Comparison of ENCODE assay signal across 18 cellular contexts in genomic region chr10:103975169-103975568, GRCh38. TPM values are rescaled to one million over a fixed set of nuclear protein-coding genes. Genes with fewer than 3 reads are reported as not detected.
DNase-seq lines count a peak whose midpoint lies in the region; ATAC-seq and TF ChIP-seq lines count a peak whose summit lies in the region.
"Had no signal": no experiment of that assay in that cellular context is flagged by ENCODE, and none has a peak within 500 bp of the region (broad histone marks: within the 10 kb centered on the region; RNA-seq: fewer than 3 reads in every experiment).

No MANE protein-coding gene starts in this region.

- CTCF ChIA-PET in T-cell (lab: Charles Lee) = no interaction called here

- H3K36me3 Mint-ChIP-seq in stimulated activated naive CD8-positive, alpha-beta T cell treated with anti-CD3 and anti-CD28 coated beads, Interleukin-15, Interleukin-2, amounts not matched to agents 100 ng/mL and 50 ng/mL, for 24 hours (ENCODE audit: low read depth) = peaks cover 17% of the 10 kb centered on the region
- H3K36me3 Mint-ChIP-seq in T-cell (peaks cover 14% of the 10 kb centered on the region), type B pancreatic cell (peaks cover 22% of the 10 kb centered on the region)

- DNase-seq in stimulated activated naive CD8-positive, alpha-beta T cell treated with anti-CD3 and anti-CD28 coated beads, Interleukin-15, Interleukin-2, amounts not matched to agents 100 U/mL and 50 U/mL, for 24 hours = no peak
- DNase-seq in T-cell (no peak), myocyte (ENCODE audit: low read depth) (peak; percentile 16), type B pancreatic cell (ENCODE audit: extremely low spot score, unreplicated experiment) (no peak), SHP77 (lab: John Stamatoyannopoulos, UW) (no peak)
- no peak for DNase-seq in activated CD4-positive, alpha-beta T cell treated with anti-CD3 and anti-CD28 coated beads, Interleukin-2, amount 50 U/mL, for 4 hours
- DNase-seq: ACHN, AML-193, GDM1, NCI-H1930, NCI-H2171, NCI-H446 treated with DMSO at 0.1 percent for 48 hours, NCI-H748 treated with DMSO at 0.1 percent for 48 hours had no signal

- no peaks in the 10 kb centered on the region for H3K27me3 Mint-ChIP-seq in stimulated activated naive CD8-positive, alpha-beta T cell treated with anti-CD3 and anti-CD28 coated beads, Interleukin-15, Interleukin-2, amounts not matched to agents 100 ng/mL and 50 ng/mL, for 24 hours
- no peaks in the 10 kb centered on the region for H3K27me3 Mint-ChIP-seq in T-cell
- H3K27me3 Mint-ChIP-seq in type B pancreatic cell = no peaks in the 10 kb centered on the region

- H3K9me3 Mint-ChIP-seq in stimulated activated naive CD8-positive, alpha-beta T cell treated with anti-CD3 and anti-CD28 coated beads, Interleukin-15, Interleukin-2, amounts not matched to agents 100 ng/mL and 50 ng/mL, for 24 hours = no peaks in the 10 kb centered on the region
- H3K9me3 Mint-ChIP-seq in T-cell = peaks cover 0 to 3% (median 0%) of the 10 kb centered on the region in 3 donors
- peaks cover 7% of the 10 kb centered on the region for H3K9me3 Mint-ChIP-seq in type B pancreatic cell
- H3K9me3 Mint-ChIP-seq: GM23338 had no signal

- POLR2A ChIA-PET in T-cell (lab: Charles Lee) = interaction anchor here in 1 of 2 donors (0.6 kb wide), 1 partner anchor 281 kb away, joined by 5 read pairs; no protein-coding TSS in a partner anchor

- H3K4me1 Mint-ChIP-seq in stimulated activated naive CD8-positive, alpha-beta T cell treated with anti-CD3 and anti-CD28 coated beads, Interleukin-15, Interleukin-2, amounts not matched to agents 100 ng/mL and 50 ng/mL, for 24 hours (ENCODE audit: low read depth) = peaks cover 57% of the 10 kb centered on the region
- H3K4me1 Mint-ChIP-seq in T-cell (peaks cover 62 to 67% (median 66%) of the 10 kb centered on the region in 3 donors), type B pancreatic cell (ENCODE audit: unreplicated experiment) (peaks cover 13% of the 10 kb centered on the region)

- no peak for TF ChIP-seq CTCF in type B pancreatic cell (conservative IDR thresholded peaks at IDR 0.05)

- peak overlapping the region; percentile 27 for H3K27ac Mint-ChIP-seq in stimulated activated naive CD8-positive, alpha-beta T cell treated with anti-CD3 and anti-CD28 coated beads, Interleukin-15, Interleukin-2, amounts not matched to agents 100 ng/mL and 50 ng/mL, for 24 hours
- H3K27ac Mint-ChIP-seq in T-cell (peak overlapping the region; percentile 18 to 29), type B pancreatic cell (peak overlapping the region; percentile 40)
- H3K27ac Mint-ChIP-seq: GM23338 had no signal

- ATAC-seq in stimulated activated naive CD8-positive, alpha-beta T cell treated with anti-CD3 and anti-CD28 coated beads, Interleukin-15, Interleukin-2, amounts not matched to agents 100 U/mL and 50 U/mL, for 24 hours = no peak
- ATAC-seq in T-cell (replicated peaks in 1 of 4) (no peak), HG03159 (IDR thresholded peaks at IDR 0.05; ENCODE audit: unreplicated experiment) (no peak)
- ATAC-seq: GM23338, HCT116, Panc1 had no signal

- no peak overlapping the region for H3K4me3 Mint-ChIP-seq in stimulated activated naive CD8-positive, alpha-beta T cell treated with anti-CD3 and anti-CD28 coated beads, Interleukin-15, Interleukin-2, amounts not matched to agents 100 ng/mL and 50 ng/mL, for 24 hours
- no peak overlapping the region for H3K4me3 Mint-ChIP-seq in T-cell
- peak overlapping the region; percentile 75 for H3K4me3 Mint-ChIP-seq in type B pancreatic cell
- H3K4me3 Mint-ChIP-seq: GM23338 had no signal

RNA-seq across cellular contexts. Expression of gene SLK, which starts 8.2 kb away (rescaled TPM):
- total RNA-seq in T-cell = 10 to 100 TPM; 20.9 to 30.4 (median 27.3) TPM
- 54.4 and 57.7 TPM in 2 replicates for total RNA-seq in myocyte
- polyA plus RNA-seq in myocyte (2012) = 8.3 TPM
- 61.6 and 134 TPM in 2 replicates for total RNA-seq in type B pancreatic cell (ENCODE audit: low replicate concordance)

RNA-seq across cellular contexts. Expression of gene STN1, which starts 57.2 kb away (rescaled TPM):
- total RNA-seq in T-cell (10 to 100 TPM; 37.6 to 47.5 (median 41.8) TPM), myocyte (51.2 and 77.2 TPM in 2 replicates), type B pancreatic cell (ENCODE audit: low replicate concordance) (33.0 and 75.1 TPM in 2 replicates)
- 32.0 TPM for polyA plus RNA-seq in myocyte (2012)
